In genomic region chr7:68547794-68548193, GRCh38 we compare ENCODE assay signal across 18 cellular contexts.
"Had no signal": no experiment of that assay in that cellular context is flagged by ENCODE, and none has a peak within 500 bp of the region (broad histone marks: within the 10 kb centered on the region; RNA-seq: fewer than 3 reads in every experiment).

No MANE protein-coding gene starts in this region.

- H3K36me3 Mint-ChIP-seq: natural killer cell treated with Interleukin-12 subunit alpha and Interleukin-12 subunit beta and Interleukin-15 and Interleukin-18, amount 100 ng/mL, for 72 hours; stimulated activated naive B cell treated with anti-CD40 and anti-IgM and Interleukin-4, amounts not matched to agents 10 μg/mL and 1 μg/mL and 100 μg/mL, for 72 hours had no signal

- H3K4me3 Mint-ChIP-seq: activated CD4-positive, alpha-beta T cell treated with anti-CD3 and anti-CD28 coated beads for 36 hours; activated CD8-positive, alpha-beta T cell treated with anti-CD3 and anti-CD28 coated beads for 36 hours; activated naive CD8-positive, alpha-beta T cell treated with anti-CD3 and anti-CD28 coated beads, Interleukin-2, amount 50 U/mL, for 24 hours; natural killer cell treated with Interleukin-12 subunit alpha and Interleukin-12 subunit beta and Interleukin-15 and Interleukin-18, amount 100 ng/mL, for 72 hours; stimulated activated naive B cell treated with anti-CD40 and anti-IgM and Interleukin-4, amounts not matched to agents 10 μg/mL and 1 μg/mL and 100 μg/mL, for 72 hours had no signal

- H3K4me1 ChIP-seq: colonic mucosa, heart right ventricle, left lung, spleen, tibial nerve had no signal

- H3K4me3 ChIP-seq: colonic mucosa, heart right ventricle, left lung, spleen, tibial nerve had no signal

- ATAC-seq: activated CD4-positive, alpha-beta T cell treated with anti-CD3 and anti-CD28 coated beads for 36 hours; activated CD8-positive, alpha-beta T cell treated with anti-CD3 and anti-CD28 coated beads for 36 hours; activated naive CD8-positive, alpha-beta T cell treated with anti-CD3 and anti-CD28 coated beads, Interleukin-2, amount 50 U/mL, for 24 hours; heart right ventricle; left lung; natural killer cell treated with Interleukin-12 subunit alpha and Interleukin-12 subunit beta and Interleukin-15 and Interleukin-18, amount 100 ng/mL, for 72 hours; right cardiac atrium; stimulated activated naive B cell treated with anti-CD40 and anti-IgM and Interleukin-4, amounts not matched to agents 10 μg/mL and 1 μg/mL and 100 μg/mL, for 72 hours had no signal

- H3K27me3 Mint-ChIP-seq: activated CD4-positive, alpha-beta T cell treated with anti-CD3 and anti-CD28 coated beads for 36 hours; activated CD8-positive, alpha-beta T cell treated with anti-CD3 and anti-CD28 coated beads for 36 hours; activated naive CD8-positive, alpha-beta T cell treated with anti-CD3 and anti-CD28 coated beads, Interleukin-2, amount 50 U/mL, for 24 hours; natural killer cell treated with Interleukin-12 subunit alpha and Interleukin-12 subunit beta and Interleukin-15 and Interleukin-18, amount 100 ng/mL, for 72 hours; stimulated activated naive B cell treated with anti-CD40 and anti-IgM and Interleukin-4, amounts not matched to agents 10 μg/mL and 1 μg/mL and 100 μg/mL, for 72 hours had no signal

- H3K27ac ChIP-seq: colonic mucosa, heart right ventricle, left lung, spleen, tibial nerve, WERI-Rb-1 had no signal

- H3K9me3 ChIP-seq: colonic mucosa, left lung, tibial nerve had no signal

- H3K27ac Mint-ChIP-seq: activated CD4-positive, alpha-beta T cell treated with anti-CD3 and anti-CD28 coated beads for 36 hours; activated CD8-positive, alpha-beta T cell treated with anti-CD3 and anti-CD28 coated beads for 36 hours; activated naive CD8-positive, alpha-beta T cell treated with anti-CD3 and anti-CD28 coated beads, Interleukin-2, amount 50 U/mL, for 24 hours; natural killer cell treated with Interleukin-12 subunit alpha and Interleukin-12 subunit beta and Interleukin-15 and Interleukin-18, amount 100 ng/mL, for 72 hours; stimulated activated naive B cell treated with anti-CD40 and anti-IgM and Interleukin-4, amounts not matched to agents 10 μg/mL and 1 μg/mL and 100 μg/mL, for 72 hours had no signal

- H3K36me3 ChIP-seq: colonic mucosa, heart right ventricle, left lung, spleen, tibial nerve, WERI-Rb-1 had no signal

- DNase-seq: activated CD4-positive, alpha-beta T cell treated with anti-CD3 and anti-CD28 coated beads for 36 hours; activated CD8-positive, alpha-beta T cell treated with anti-CD3 and anti-CD28 coated beads for 36 hours; activated naive CD4-positive, alpha-beta T cell treated with Interleukin-2 at 50 U/mL for 16 hours; activated naive CD8-positive, alpha-beta T cell treated with anti-CD3 and anti-CD28 coated beads, Interleukin-2, amount 50 U/mL, for 24 hours; colonic mucosa; foreskin melanocyte; heart right ventricle; islet precursor cell; left lung; nucleus accumbens; right cardiac atrium; spleen; stimulated activated CD4-positive, alpha-beta T cell treated with anti-CD3 and anti-CD28 coated beads, Interleukin-1b, Interleukin-23, amount 100 ng/mL, for 48 hours; stimulated activated naive B cell treated with anti-CD40 and anti-IgM and Interleukin-4, amounts not matched to agents 10 μg/mL and 1 μg/mL and 100 μg/mL, for 72 hours; WERI-Rb-1 had no signal

- H3K27me3 ChIP-seq: colonic mucosa, left lung, spleen, tibial nerve had no signal

- H3K4me1 Mint-ChIP-seq: activated CD4-positive, alpha-beta T cell treated with anti-CD3 and anti-CD28 coated beads for 36 hours; activated naive CD8-positive, alpha-beta T cell treated with anti-CD3 and anti-CD28 coated beads, Interleukin-2, amount 50 U/mL, for 24 hours; stimulated activated naive B cell treated with anti-CD40 and anti-IgM and Interleukin-4, amounts not matched to agents 10 μg/mL and 1 μg/mL and 100 μg/mL, for 72 hours had no signal

- FAIRE-seq: astrocyte had no signal
